ENCODE assay signal across 21 cellular contexts in genomic region chr18:44396550-44396949, GRCh38.
"Had no signal": no experiment of that assay in that cellular context is flagged by ENCODE, and none has a peak within 500 bp of the region (broad histone marks: within the 10 kb centered on the region; RNA-seq: fewer than 3 reads in every experiment).

No MANE protein-coding gene starts in this region.

- ATAC-seq: Panc1, PC-3 had no signal

- H3K9me2 ChIP-seq: SK-N-SH had no signal

- H3K9me3 ChIP-seq: SK-N-SH had no signal

- H3K27ac ChIP-seq: RWPE1 had no signal

- H3K4me2 ChIP-seq: SK-N-SH had no signal

- DNase-seq: KBM-7; MV-4-11; NCI-H1048; NCI-H1105; NCI-H1436 treated with DMSO at 0.1 percent for 48 hours; NCI-H1694; NCI-H187 treated with DMSO at 0.1 percent for 48 hours; NCI-H2029 treated with DMSO at 0.1 percent for 48 hours; NCI-H2171 treated with DMSO at 0.1 percent for 48 hours; NCI-H345; NCI-H446 treated with DMSO at 0.1 percent for 48 hours; NCI-H510A treated with DMSO at 0.1 percent for 48 hours; NCI-H526; NCI-H748 treated with DMSO at 0.1 percent for 48 hours; NK-92 treated with Interleukin-12 subunit alpha and Interleukin-12 subunit beta, amount 100 ng/mL, for 24 hours; PC-3; SHP77; SK-N-SH; T-helper 1 cell had no signal

- H3K9ac ChIP-seq: SK-N-SH had no signal
